In genomic region chr3:72661115-72661457, GRCh38 we compare ENCODE assay signal across 8 cellular contexts.
DNase-seq lines count a peak whose midpoint lies in the region; ATAC-seq and TF ChIP-seq lines count a peak whose summit lies in the region.

No MANE protein-coding gene starts in this region.

- H3K9ac ChIP-seq in PC-3 (ENCODE audit: low read length) (no peak overlapping the region), H9 (ENCODE audit: extremely low read depth, insufficient read length, low read length) (no peak overlapping the region)

- no peaks in the 10 kb centered on the region for H3K79me2 ChIP-seq in PC-3 (ENCODE audit: low read length)
- H3K79me2 ChIP-seq in H9 (ENCODE audit: insufficient read depth, low read length), result no peaks in the 10 kb centered on the region

- no peak overlapping the region for H2BK15ac ChIP-seq in H9 (ENCODE audit: low read depth, low read length)

- H3K9me3 ChIP-seq in PC-3 (ENCODE audit: low read length), result no peaks in the 10 kb centered on the region
- H3K9me3 ChIP-seq in H9 (ENCODE audit: control insufficient read depth, low read depth, low read length), result no peaks in the 10 kb centered on the region

- no peaks in the 10 kb centered on the region for H3K36me3 Mint-ChIP-seq in H9 (ENCODE audit: insufficient read depth in 1 of 3, low read depth in 3 of 3)

- no peaks in the 10 kb centered on the region for H3K9me3 Mint-ChIP-seq in H9

- H3K36me3 ChIP-seq in PC-3 (ENCODE audit: low read depth, low read length), result no peaks in the 10 kb centered on the region

- no peak overlapping the region for H2AFZ ChIP-seq in PC-3 (ENCODE audit: low read length)
- H2AFZ ChIP-seq in H9 (ENCODE audit: low read length), result no peak overlapping the region

- H3K9me2 ChIP-seq in PC-3 (replicated peaks; ENCODE audit: low read length), result no peaks in the 10 kb centered on the region

- no peak overlapping the region for H3K18ac ChIP-seq in H9 (ENCODE audit: insufficient read length, low read depth, low read length)

- WGBS in H9 (ENCODE audit: extremely low coverage, insufficient read length, low lambda C conversion rate), result no CpG with 5 or more reads among the region's 2 CpGs

- H2BK5ac ChIP-seq in H9 (ENCODE audit: insufficient read length, low read length), result no peak overlapping the region

- no peak overlapping the region for H2BK20ac ChIP-seq in H9 (ENCODE audit: low read depth, low read length, poor library complexity, severe bottlenecking)

- no peak overlapping the region for H4K8ac ChIP-seq in H9 (replicated peaks; ENCODE audit: insufficient read length, low read depth, low read length)

- H3K56ac ChIP-seq in H9 (ENCODE audit: insufficient read length, low read depth, low read length), result no peak overlapping the region

- CTCF ChIA-PET in PC-3 (lab: Charles Lee), result no interaction called here

- BruUV-seq in PC-3 (replicated peaks; lab: Mats Ljungman, UMichigan), result no TSS peak

- H3K23me2 ChIP-seq in H9 (ENCODE audit: insufficient read length, low read depth, low read length, poor library complexity, severe bottlenecking), result no peaks in the 10 kb centered on the region

- no peak overlapping the region for H4K5ac ChIP-seq in H9 (ENCODE audit: insufficient read length, low read depth, low read length)

- H3K79me1 ChIP-seq in H9 (ENCODE audit: insufficient read depth, low read depth, low read length, poor library complexity, severe bottlenecking), result no peaks in the 10 kb centered on the region

- H3K4me2 ChIP-seq in PC-3 (ENCODE audit: low read length) (peak overlapping the region; percentile 28), H9 (ENCODE audit: insufficient read depth, insufficient read length, low read length) (no peak overlapping the region)

- H3T11ph ChIP-seq in H9 (ENCODE audit: low read length), result no peak overlapping the region

- H3K14ac ChIP-seq in H9 (ENCODE audit: insufficient read depth, low read length), result no peak overlapping the region

- H3K27ac ChIP-seq in PC-3 (ENCODE audit: low read length), result no peak overlapping the region
- H3K27ac ChIP-seq in H9 (ENCODE audit: insufficient read length, low read depth, low read length), result no peak overlapping the region

- H2BK120ac ChIP-seq in H9 (ENCODE audit: low read depth, low read length, poor library complexity, severe bottlenecking), result no peak overlapping the region

- no peak overlapping the region for H3K4me3 ChIP-seq in PC-3 (ENCODE audit: low read length)

- ATAC-seq in PC-3 (peak; percentile 98), HG03439 (IDR thresholded peaks at IDR 0.05; ENCODE audit: unreplicated experiment) (no peak), HG03196 (IDR thresholded peaks at IDR 0.05; ENCODE audit: unreplicated experiment) (no peak)

- peaks cover 22% of the 10 kb centered on the region for H3K4me1 ChIP-seq in PC-3 (ENCODE audit: insufficient read depth, low read length)
- H3K4me1 ChIP-seq in H9 (ENCODE audit: insufficient read depth, low read length), result no peaks in the 10 kb centered on the region

- peaks cover 2% of the 10 kb centered on the region; the same call in 1 of the 2 replicates for H3K27me3 Mint-ChIP-seq in H9 (ENCODE audit: low read depth)

- no peak overlapping the region for H3K23ac ChIP-seq in H9 (ENCODE audit: insufficient read length, low read depth, low read length)

- H4K91ac ChIP-seq in H9 (ENCODE audit: insufficient read length, low read depth, low read length), result no peak overlapping the region

- H3K4me1 Mint-ChIP-seq in H9, result peaks cover 6 to 15% of the 10 kb centered on the region in 2 experiments

- no peak overlapping the region for H3K4me3 Mint-ChIP-seq in H9

- no peaks in the 10 kb centered on the region for H3F3A ChIP-seq in PC-3 (ENCODE audit: low read length, unreplicated experiment)

- H3K27me3 ChIP-seq in PC-3 (ENCODE audit: low read length) (no peaks in the 10 kb centered on the region), H9 (ENCODE audit: insufficient read depth, low read length) (no peaks in the 10 kb centered on the region)

- no peak overlapping the region for H2BK12ac ChIP-seq in H9 (ENCODE audit: insufficient read length, low read depth, low read length)

- intact Hi-C loops in PC-3 (cut with micrococcal nuclease), result loop anchor here (2.0 to 5.0 kb wide), 5 partner anchors 61 to 214 kb away; partner anchors contain the start of gene RYBP

- POLR2A ChIA-PET in PC-3 (lab: Charles Lee; ENCODE audit: unreplicated experiment), result no interaction called here

- H3K4ac ChIP-seq in H9 (ENCODE audit: low read depth, low read length), result no peak overlapping the region

- DNase-seq in GM04503 (ENCODE audit: low read depth) (peak; percentile 48), PC-3 (peak; percentile 98), fibroblast of peridontal ligament (ENCODE audit: extremely low read depth) (peak; percentile 85), renal cortical epithelial cell (ENCODE audit: low read depth) (peak; percentile 90), T-helper 9 cell (no peak), H9 (no peak)

- H4K20me1 ChIP-seq in PC-3 (ENCODE audit: low read length) (no peaks in the 10 kb centered on the region), H9 (ENCODE audit: control insufficient read depth, insufficient read depth, insufficient read length) (no peaks in the 10 kb centered on the region)

- no peak overlapping the region for H2AK5ac ChIP-seq in H9 (ENCODE audit: insufficient read length, low read length)

- no peak overlapping the region for H3K27ac Mint-ChIP-seq in H9

- TF ChIP-seq CTCF in PC-3 (conservative IDR thresholded peaks at IDR 0.05; ENCODE audit: low read depth, low read length) (no peak), H9 (conservative IDR thresholded peaks at IDR 0.05) (no peak)

Comparison
In these comparisons a context has a peak if more than half of its experiments do, and no peak if none do; other contexts are left out.
1. DNase-seq: peak in GM04503 (single experiment), PC-3 (single experiment), fibroblast of peridontal ligament (single experiment) and renal cortical epithelial cell (single experiment); none in T-helper 9 cell (single experiment) and H9 (single experiment).